Comparison of ENCODE assay signal across 1 cellular context in genomic region chr11:33928564-33928963, GRCh38.
TF ChIP-seq lines count a peak whose summit lies in the region.

No MANE protein-coding gene starts in this region.

TF ChIP-seq in K562, 482 proteins besides CTCF, POLR2A, EP300 and RAD21 (continued from another document):
- TF ChIP-seq, protein P1, sequence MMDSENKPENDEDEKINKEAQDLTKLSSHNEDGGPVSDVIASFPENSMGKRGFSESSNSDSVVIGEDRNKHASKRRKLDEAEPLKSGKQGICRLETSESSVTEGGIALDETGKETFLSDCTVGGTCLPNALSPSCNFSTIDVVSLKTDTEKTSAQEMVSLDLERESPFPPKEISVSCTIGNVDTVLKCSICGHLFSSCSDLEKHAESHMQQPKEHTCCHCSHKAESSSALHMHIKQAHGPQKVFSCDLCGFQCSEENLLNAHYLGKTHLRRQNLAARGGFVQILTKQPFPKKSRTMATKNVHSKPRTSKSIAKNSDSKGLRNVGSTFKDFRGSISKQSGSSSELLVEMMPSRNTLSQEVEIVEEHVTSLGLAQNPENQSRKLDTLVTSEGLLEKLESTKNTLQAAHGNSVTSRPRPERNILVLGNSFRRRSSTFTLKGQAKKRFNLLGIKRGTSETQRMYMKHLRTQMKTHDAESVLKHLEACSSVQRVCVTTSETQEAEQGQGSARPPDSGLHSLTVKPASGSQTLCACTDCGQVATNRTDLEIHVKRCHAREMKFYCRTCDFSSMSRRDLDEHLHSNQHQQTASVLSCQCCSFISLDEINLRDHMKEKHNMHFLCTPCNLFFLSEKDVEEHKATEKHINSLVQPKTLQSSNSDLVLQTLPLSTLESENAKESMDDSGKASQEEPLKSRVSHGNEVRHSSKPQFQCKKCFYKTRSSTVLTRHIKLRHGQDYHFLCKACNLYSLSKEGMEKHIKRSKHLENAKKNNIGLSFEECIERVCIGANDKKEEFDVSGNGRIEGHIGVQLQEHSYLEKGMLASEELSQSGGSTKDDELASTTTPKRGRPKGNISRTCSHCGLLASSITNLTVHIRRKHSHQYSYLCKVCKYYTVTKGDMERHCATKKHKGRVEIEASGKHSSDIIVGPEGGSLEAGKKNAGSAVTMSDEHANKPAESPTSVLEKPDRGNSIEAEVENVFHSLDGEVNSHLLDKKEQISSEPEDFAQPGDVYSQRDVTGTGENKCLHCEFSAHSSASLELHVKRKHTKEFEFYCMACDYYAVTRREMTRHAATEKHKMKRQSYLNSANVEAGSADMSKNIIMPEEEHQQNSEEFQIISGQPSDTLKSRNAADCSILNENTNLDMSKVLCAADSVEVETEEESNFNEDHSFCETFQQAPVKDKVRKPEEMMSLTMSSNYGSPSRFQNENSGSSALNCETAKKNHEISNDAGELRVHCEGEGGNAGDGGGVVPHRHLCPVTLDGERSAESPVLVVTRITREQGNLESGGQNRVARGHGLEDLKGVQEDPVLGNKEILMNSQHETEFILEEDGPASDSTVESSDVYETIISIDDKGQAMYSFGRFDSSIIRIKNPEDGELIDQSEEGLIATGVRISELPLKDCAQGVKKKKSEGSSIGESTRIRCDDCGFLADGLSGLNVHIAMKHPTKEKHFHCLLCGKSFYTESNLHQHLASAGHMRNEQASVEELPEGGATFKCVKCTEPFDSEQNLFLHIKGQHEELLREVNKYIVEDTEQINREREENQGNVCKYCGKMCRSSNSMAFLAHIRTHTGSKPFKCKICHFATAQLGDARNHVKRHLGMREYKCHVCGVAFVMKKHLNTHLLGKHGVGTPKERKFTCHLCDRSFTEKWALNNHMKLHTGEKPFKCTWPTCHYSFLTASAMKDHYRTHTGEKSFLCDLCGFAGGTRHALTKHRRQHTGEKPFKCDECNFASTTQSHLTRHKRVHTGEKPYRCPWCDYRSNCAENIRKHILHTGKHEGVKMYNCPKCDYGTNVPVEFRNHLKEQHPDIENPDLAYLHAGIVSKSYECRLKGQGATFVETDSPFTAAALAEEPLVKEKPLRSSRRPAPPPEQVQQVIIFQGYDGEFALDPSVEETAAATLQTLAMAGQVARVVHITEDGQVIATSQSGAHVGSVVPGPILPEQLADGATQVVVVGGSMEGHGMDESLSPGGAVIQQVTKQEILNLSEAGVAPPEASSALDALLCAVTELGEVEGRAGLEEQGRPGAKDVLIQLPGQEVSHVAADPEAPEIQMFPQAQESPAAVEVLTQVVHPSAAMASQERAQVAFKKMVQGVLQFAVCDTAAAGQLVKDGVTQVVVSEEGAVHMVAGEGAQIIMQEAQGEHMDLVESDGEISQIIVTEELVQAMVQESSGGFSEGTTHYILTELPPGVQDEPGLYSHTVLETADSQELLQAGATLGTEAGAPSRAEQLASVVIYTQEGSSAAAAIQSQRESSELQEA (IDR thresholded peaks at IDR 0.05; ENCODE audit: low read depth): peak; percentile 52; the same call in 1 of the 2 replicates
- TF ChIP-seq MAFK (IDR thresholded peaks at IDR 0.05; ENCODE audit: low read length) (no peak), CBX3 (IDR thresholded peaks at IDR 0.05; ENCODE audit: borderline replicate concordance in 1 of 2, low read length in 2 of 2) (0 out of 3 replicates have a peak, but pooled peaks of 1 of the 2 experiments have one; percentile 16), RBM25 (IDR thresholded peaks at IDR 0.05; ENCODE audit: low read depth, low read length, severe bottlenecking) (peak; percentile 84)
